13 cellular contexts compared by ENCODE assay signal in the genomic region with DNA sequence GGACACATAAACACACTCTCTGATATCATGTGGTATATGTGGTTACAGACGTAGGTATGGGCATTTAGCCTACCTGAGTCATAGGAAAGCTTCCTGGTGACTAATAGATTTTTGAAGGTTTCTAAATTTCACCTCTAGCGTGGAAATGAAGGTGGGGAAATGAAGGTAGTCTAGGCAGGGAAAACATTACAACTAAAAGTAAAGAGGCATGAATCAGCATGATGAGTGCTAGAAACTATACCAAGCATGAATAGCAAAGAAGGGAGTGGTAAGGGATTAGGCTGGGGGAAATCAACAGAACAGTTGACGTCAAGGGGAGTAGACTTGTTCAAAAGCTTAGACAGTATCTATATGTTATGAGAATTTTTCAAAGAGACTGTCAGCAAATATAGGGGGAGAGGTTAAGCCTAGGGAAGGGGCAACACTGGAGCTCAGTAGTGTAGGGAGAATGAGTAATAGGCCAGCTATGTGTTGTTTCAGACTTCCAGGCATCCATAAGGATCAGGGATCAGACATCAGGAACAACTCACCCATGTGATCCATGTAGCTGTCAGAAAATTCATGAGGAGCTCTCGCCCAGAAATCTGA.
DNase-seq lines count a peak whose midpoint lies in the region; ATAC-seq and TF ChIP-seq lines count a peak whose summit lies in the region.
"Had no signal": no experiment of that assay in that cellular context is flagged by ENCODE, and none has a peak within 500 bp of the region (broad histone marks: within the 10 kb centered on the region; RNA-seq: fewer than 3 reads in every experiment).

No MANE protein-coding gene starts in this region.

- no peaks in the 10 kb centered on the region for H3K79me2 ChIP-seq in osteoblast (ENCODE audit: insufficient read depth, low read length)

- H3K36me3 ChIP-seq in osteoblast (ENCODE audit: insufficient read depth, low read length) = no peaks in the 10 kb centered on the region
- no peaks in the 10 kb centered on the region for H3K36me3 ChIP-seq in transverse colon
- no peaks in the 10 kb centered on the region for H3K36me3 ChIP-seq in WERI-Rb-1
- H3K36me3 ChIP-seq: suprapubic skin had no signal

- H3K4me1 Mint-ChIP-seq in WTC11 = no peaks in the 10 kb centered on the region

- H3K27ac ChIP-seq in osteoblast (ENCODE audit: low read depth, low read length) = peak overlapping the region; percentile 97
- no peak overlapping the region for H3K27ac ChIP-seq in transverse colon
- no peak overlapping the region for H3K27ac ChIP-seq in WERI-Rb-1
- H3K27ac ChIP-seq: suprapubic skin had no signal

- TF ChIP-seq EP300 in transverse colon (IDR thresholded peaks at IDR 0.05; ENCODE audit: low read depth) = no peak

- H3K4me3 Mint-ChIP-seq in WTC11 = no peak overlapping the region

- in situ Hi-C loops in transverse colon (cut with MboI; ENCODE audit: low pct_ligation_motif_present in 1 of 4, low pct_unique_long_range_greater_than_20kb in 1 of 4, low sequenced_read_pairs in 3 of 4) = no loop called here

- H2AFZ ChIP-seq in osteoblast (ENCODE audit: low read length) = no peak overlapping the region

- CTCF ChIA-PET in WTC11 (lab: Charles Lee) = no interaction called here

- peaks cover 10% of the 10 kb centered on the region for H3K9me3 Mint-ChIP-seq in WTC11

- 65% methylated on average over 4 of the region's 4 CpGs; no CpG with 5 or more reads in 1 of the 2 donors for WGBS in transverse colon (ENCODE audit: low coverage in 1 of 2), 2 donors

- no peaks in the 10 kb centered on the region for H3K36me3 Mint-ChIP-seq in WTC11

- H3K9me3 ChIP-seq in osteoblast (ENCODE audit: low read depth, low read length) (no peaks in the 10 kb centered on the region), transverse colon (no peaks in the 10 kb centered on the region), WERI-Rb-1 (ENCODE audit: severe bottlenecking) (no peaks in the 10 kb centered on the region)
- H3K9me3 ChIP-seq: mucosa of descending colon, suprapubic skin had no signal

- DNase-seq in ELF-1 (ENCODE audit: low read depth, low spot score) = peak; percentile 11
- peak; percentile 90 for DNase-seq in NCI-H226
- DNase-seq in epithelial cell of esophagus (ENCODE audit: low read depth) = peak; percentile 93
- DNase-seq in osteoblast (ENCODE audit: insufficient read length, low spot score, missing footprints) = no peak
- DNase-seq in transverse colon = no peak
- DNase-seq in WERI-Rb-1 = no peak
- DNase-seq in WTC11 (ENCODE audit: low spot score) = no peak
- DNase-seq: activated gamma-delta T cell treated with Interleukin-2 at 50 U/mL for 16 hours, mucosa of descending colon, NCI-H82, T-helper 9 cell had no signal

- H3K4me2 ChIP-seq in osteoblast (ENCODE audit: insufficient read depth, low read length) = peak overlapping the region; percentile 76

- ATAC-seq in GM19452 (IDR thresholded peaks at IDR 0.05; ENCODE audit: unreplicated experiment) (no peak), WTC11 (no peak)
- ATAC-seq: mucosa of descending colon had no signal

- TF ChIP-seq CTCF in epithelial cell of esophagus (IDR thresholded peaks at IDR 0.05; ENCODE audit: insufficient read depth, low read depth, low read length, missing control alignments) (no peak), osteoblast (IDR thresholded peaks at IDR 0.05; ENCODE audit: extremely low read depth, low read depth, low read length) (no peak), transverse colon (IDR thresholded peaks at IDR 0.05) (no peak), WERI-Rb-1 (IDR thresholded peaks at IDR 0.05; ENCODE audit: low read depth, low read length) (no peak), WTC11 (IDR thresholded peaks at IDR 0.05) (no peak)

- TF ChIP-seq POLR2A in transverse colon (IDR thresholded peaks at IDR 0.05) = no peak

- no peak overlapping the region for H3K4me3 ChIP-seq in epithelial cell of esophagus (ENCODE audit: low read length)
- H3K4me3 ChIP-seq in osteoblast (ENCODE audit: insufficient read depth, low read length) = no peak overlapping the region
- H3K4me3 ChIP-seq in transverse colon = no peak overlapping the region
- H3K4me3 ChIP-seq in WERI-Rb-1 (ENCODE audit: low read depth, low read length) = no peak overlapping the region
- H3K4me3 ChIP-seq: mucosa of descending colon, suprapubic skin had no signal

- intact Hi-C loops in transverse colon (cut with DNase I; ENCODE audit: low total_unique reads) = no loop called here

- H3K27me3 Mint-ChIP-seq in WTC11 (ENCODE audit: low read depth) = no peaks in the 10 kb centered on the region

- H3K27me3 ChIP-seq in osteoblast (ENCODE audit: insufficient read depth, low read length) = no peaks in the 10 kb centered on the region
- no peaks in the 10 kb centered on the region for H3K27me3 ChIP-seq in transverse colon
- no peaks in the 10 kb centered on the region for H3K27me3 ChIP-seq in WERI-Rb-1 (ENCODE audit: insufficient read depth, low read depth, severe bottlenecking)
- H3K27me3 ChIP-seq: suprapubic skin had no signal

- H3K27ac Mint-ChIP-seq in WTC11 = no peak overlapping the region

- POLR2A ChIA-PET in WTC11 (lab: Charles Lee) = no interaction called here

- H4K20me1 ChIP-seq in osteoblast (ENCODE audit: insufficient read depth, low read length) = no peaks in the 10 kb centered on the region

- H3K4me1 ChIP-seq in osteoblast (ENCODE audit: insufficient read depth, low read length) (peaks cover 25% of the 10 kb centered on the region), transverse colon (no peaks in the 10 kb centered on the region)
- H3K4me1 ChIP-seq: suprapubic skin had no signal

TF ChIP-seq in WTC11, 78 proteins besides CTCF, POLR2A, EP300 and RAD21:
- no peak for TF ChIP-seq ESRRA (CRISPR knock-in tag; IDR thresholded peaks at IDR 0.05; ENCODE audit: borderline replicate concordance)
- TF ChIP-seq, protein P1, sequence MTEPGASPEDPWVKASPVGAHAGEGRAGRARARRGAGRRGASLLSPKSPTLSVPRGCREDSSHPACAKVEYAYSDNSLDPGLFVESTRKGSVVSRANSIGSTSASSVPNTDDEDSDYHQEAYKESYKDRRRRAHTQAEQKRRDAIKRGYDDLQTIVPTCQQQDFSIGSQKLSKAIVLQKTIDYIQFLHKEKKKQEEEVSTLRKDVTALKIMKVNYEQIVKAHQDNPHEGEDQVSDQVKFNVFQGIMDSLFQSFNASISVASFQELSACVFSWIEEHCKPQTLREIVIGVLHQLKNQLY (CRISPR knock-in tag; IDR thresholded peaks at IDR 0.05) = no peak
- no peak for TF ChIP-seq ZNF671 (CRISPR knock-in tag; IDR thresholded peaks at IDR 0.05)
- no peak for TF ChIP-seq SMAD3 (CRISPR knock-in tag; IDR thresholded peaks at IDR 0.05; ENCODE audit: borderline replicate concordance)

Comparison
In these comparisons a context has a peak if more than half of its experiments do, and no peak if none do; other contexts are left out.
1. DNase-seq: peak in ELF-1 (single experiment), NCI-H226 (single experiment) and epithelial cell of esophagus (single experiment); none in osteoblast (single experiment), transverse colon (single experiment), WERI-Rb-1 (single experiment) and WTC11 (single experiment).